ENCODE assay signal across 14 cellular contexts in the genomic region with DNA sequence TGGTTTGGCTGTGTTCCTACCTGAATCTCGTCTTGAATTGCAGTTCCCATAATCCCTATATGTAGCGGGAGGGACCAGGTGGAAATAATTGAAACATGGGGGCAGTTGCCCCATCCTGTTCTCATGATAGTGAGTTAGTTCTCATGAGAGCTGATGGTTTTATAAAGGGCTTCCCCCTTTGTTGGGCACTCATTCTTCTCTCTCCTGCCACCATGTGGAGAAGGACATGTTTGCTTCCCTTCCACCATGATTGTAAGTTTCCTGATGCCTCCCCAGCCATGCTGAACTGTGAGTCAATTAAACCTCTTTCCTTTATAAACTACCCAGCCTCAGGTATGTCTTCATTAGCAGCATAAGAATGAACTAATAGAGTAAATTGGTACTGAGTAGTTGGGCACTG. TPM values are rescaled to one million over a fixed set of nuclear protein-coding genes. Genes with fewer than 3 reads are reported as not detected.
DNase-seq lines count a peak whose midpoint lies in the region; TF ChIP-seq lines count a peak whose summit lies in the region.
"Not testable (repeated sequence)": the region's sequence is repeated elsewhere in the genome, so short reads cannot be mapped to it uniquely, and the experiment has no call there.
"Had no signal": no experiment of that assay in that cellular context is flagged by ENCODE, and none has a peak within 500 bp of the region (broad histone marks: within the 10 kb centered on the region; RNA-seq: fewer than 3 reads in every experiment).

No MANE protein-coding gene starts in this region.

- H3K4me3 Mint-ChIP-seq in chondrocyte (ENCODE audit: unreplicated experiment); neural progenitor cell: not testable (repeated sequence)

- not testable (repeated sequence) for H3K27ac Mint-ChIP-seq in chondrocyte (ENCODE audit: unreplicated experiment); neural progenitor cell

- not testable (repeated sequence) for H3K9me3 ChIP-seq in OCI-LY1 (ENCODE audit: low read length); neural progenitor cell (ENCODE audit: low read depth)

- not testable (repeated sequence) for H3K4me2 ChIP-seq in OCI-LY1 (ENCODE audit: low read length); neural progenitor cell

- in situ Hi-C loops in SK-MEL-5 (cut with HindIII; ENCODE audit: low pct_unique_long_range_greater_than_20kb, low sequenced_read_pairs): not testable (repeated sequence)

- H2AFZ ChIP-seq in OCI-LY1 (ENCODE audit: low read length); neural progenitor cell (replicated peaks): not testable (repeated sequence)

- not testable (repeated sequence) for H3K27me3 Mint-ChIP-seq in chondrocyte (ENCODE audit: low read depth); neural progenitor cell (ENCODE audit: insufficient read depth, low read depth)

- H3K36me3 Mint-ChIP-seq in chondrocyte (ENCODE audit: low read depth); neural progenitor cell: not testable (repeated sequence)

- not testable (repeated sequence) for H3K27ac ChIP-seq in 22Rv1; OCI-LY1 (ENCODE audit: low read depth, low read length, poor library complexity, severe bottlenecking); neural progenitor cell

- not testable (repeated sequence) for H3K79me2 ChIP-seq in OCI-LY1 (ENCODE audit: insufficient read depth, low read length); neural progenitor cell (ENCODE audit: low read depth)

- H3K4me1 ChIP-seq in OCI-LY1 (ENCODE audit: insufficient read depth, low read length, severe bottlenecking); neural progenitor cell: not testable (repeated sequence)

- not testable (repeated sequence) for H3F3A ChIP-seq in OCI-LY1 (ENCODE audit: insufficient read depth, low read length); neural progenitor cell (ENCODE audit: low read depth)

- not testable (repeated sequence) for H3K36me3 ChIP-seq in OCI-LY1 (ENCODE audit: insufficient read depth, low read length); neural progenitor cell

- TF ChIP-seq CTCF in 22Rv1 (IDR thresholded peaks at IDR 0.05) (peak; percentile 78), OCI-LY1 (IDR thresholded peaks at IDR 0.05; ENCODE audit: low read length) (peak; percentile 30; the same call in 1 of the 2 replicates), chondrocyte (IDR thresholded peaks at IDR 0.05) (peak; percentile 28), neural progenitor cell (IDR thresholded peaks at IDR 0.05) (peak; percentile 42)
- TF ChIP-seq CTCF in GM12865 (IDR thresholded peaks at IDR 0.05; ENCODE audit: insufficient read depth, low read depth, low read length, missing control alignments): not testable (repeated sequence)

- H3K9ac ChIP-seq in OCI-LY1 (ENCODE audit: low read length); neural progenitor cell: not testable (repeated sequence)

- H3K4me3 ChIP-seq in GM12865 (ENCODE audit: low read depth, low read length); OCI-LY1 (ENCODE audit: low read depth, low read length, poor library complexity, severe bottlenecking); neural progenitor cell: not testable (repeated sequence)

- H3K9me2 ChIP-seq in OCI-LY1 (ENCODE audit: low read depth, low read length): not testable (repeated sequence)

- not testable (repeated sequence) for H3K9me3 Mint-ChIP-seq in chondrocyte (ENCODE audit: low read depth); neural progenitor cell

- not testable (repeated sequence) for H3K27me3 ChIP-seq in OCI-LY1 (ENCODE audit: insufficient read depth, low read length); neural progenitor cell

- peak; percentile 4 for DNase-seq in GM12865 (ENCODE audit: low read depth)
- peak; percentile 15 for DNase-seq in HT-29 (ENCODE audit: low spot score)
- peak; percentile 6 for DNase-seq in NCI-H1092 treated with DMSO at 0.1 percent for 48 hours (lab: John Stamatoyannopoulos, UW)
- DNase-seq in SK-MEL-5 (ENCODE audit: low read depth, low spot score): peak; percentile 42
- DNase-seq in chondrocyte (ENCODE audit: low spot score); neural progenitor cell (ENCODE audit: low spot score): not testable (repeated sequence)

- not testable (repeated sequence) for H4K20me1 ChIP-seq in OCI-LY1 (ENCODE audit: insufficient read depth, low read length); neural progenitor cell (ENCODE audit: low read depth)

- not testable (repeated sequence) for H3K4me1 Mint-ChIP-seq in chondrocyte (ENCODE audit: low read depth); neural progenitor cell

RNA-seq across cellular contexts. Expression of a gene that starts 28.0 kb away (rescaled TPM):
- total RNA-seq in HT-29 (2014; rRNA removed; shearing (Covaris generic)): not detected in 2 replicates
- not detected in 2 replicates for total RNA-seq in SK-MEL-5 (2014; rRNA removed; shearing (Covaris generic))
- polyA plus RNA-seq in SK-MEL-5 (2015; cell fraction: cytosol; rRNA removed): not detected in 2 replicates
- not detected in 2 replicates for polyA plus RNA-seq in SK-MEL-5 (2015; cell fraction: nucleus; rRNA removed)
- not detected in 3 replicates for total RNA-seq in chondrocyte
- 13.6 and 22.2 TPM in 2 replicates for total RNA-seq in neural progenitor cell (ENCODE audit: low replicate concordance)
- total RNA-seq: Daoy, IMR-90, LHCN-M2, PC-9, Right ventricle myocardium inferior, T-helper 17 cell had no signal
- polyA plus RNA-seq: IMR-90 had no signal

Comparison
In these comparisons a context has a peak if more than half of its experiments do, and no peak if none do; other contexts are left out.
1. RNA of a gene that starts 28.0 kb away (total RNA-seq): 13.6 to 22.2 TPM in neural progenitor cell; not detected in HT-29, not detected in SK-MEL-5 and not detected in chondrocyte; every median in the first group is over 10 times any median in the second.